ENCODE assay signal across 24 cellular contexts in genomic region chr12:21877583-21877982, GRCh38.
"Had no signal": no experiment of that assay in that cellular context is flagged by ENCODE, and none has a peak within 500 bp of the region (broad histone marks: within the 10 kb centered on the region; RNA-seq: fewer than 3 reads in every experiment).

No MANE protein-coding gene starts in this region.

- H3K4me3 ChIP-seq: dorsolateral prefrontal cortex, gastroesophageal sphincter, mucosa of descending colon, psoas muscle, right lobe of liver, suprapubic skin, transverse colon, upper lobe of right lung, uterus had no signal

- H3K27me3 ChIP-seq: dorsolateral prefrontal cortex, gastroesophageal sphincter, right lobe of liver, suprapubic skin, transverse colon, upper lobe of right lung, uterus had no signal

- DNase-seq: dorsolateral prefrontal cortex; effector CD4-positive, alpha-beta T cell; hypothalamus; immature natural killer cell; islet precursor cell; kidney glomerular epithelial cell; left colon; mesenchymal stem cell; mucosa of descending colon; naive thymus-derived CD4-positive, alpha-beta T cell; nucleus accumbens; psoas muscle; right lobe of liver; small intestine; stimulated activated CD4-positive, alpha-beta T cell treated with anti-CD3 and anti-CD28 coated beads, Interleukin-15, amount 100 ng/mL, for 24 hours; stimulated activated CD4-positive, alpha-beta T cell treated with anti-CD3 and anti-CD28 coated beads, Interleukin-4, amount 100 ng/mL, for 1 hour; stimulated activated CD8-positive, alpha-beta memory T cell treated with anti-CD3 and anti-CD28 coated beads, Interleukin-4, amount 100 ng/mL, for 48 hours; stimulated activated naive CD4-positive, alpha-beta T cell; stimulated activated naive CD8-positive, alpha-beta T cell treated with anti-CD3 and anti-CD28 coated beads, Interleukin-15, amount 100 ng/mL, for 72 hours; transverse colon; upper lobe of right lung; uterus had no signal

- H3K27ac ChIP-seq: dorsolateral prefrontal cortex, gastroesophageal sphincter, psoas muscle, right lobe of liver, suprapubic skin, transverse colon, upper lobe of right lung, uterus had no signal

- H3K4me1 ChIP-seq: suprapubic skin, upper lobe of right lung, uterus had no signal

- H3K9me3 ChIP-seq: gastroesophageal sphincter, mucosa of descending colon, right lobe of liver, suprapubic skin, transverse colon, upper lobe of right lung, uterus had no signal

- H3K36me3 ChIP-seq: suprapubic skin, transverse colon, upper lobe of right lung, uterus had no signal

- ATAC-seq: gastroesophageal sphincter; left colon; mucosa of descending colon; naive thymus-derived CD4-positive, alpha-beta T cell; stimulated activated naive CD8-positive, alpha-beta T cell treated with anti-CD3 and anti-CD28 coated beads, Interleukin-15, amount 100 ng/mL, for 72 hours; upper lobe of right lung had no signal
